ENCODE assay signal across 15 cellular contexts in genomic region chr15:75197062-75197630, GRCh38.
"Had no signal": no experiment of that assay in that cellular context is flagged by ENCODE, and none has a peak within 500 bp of the region (broad histone marks: within the 10 kb centered on the region; RNA-seq: fewer than 3 reads in every experiment).

No MANE protein-coding gene starts in this region.

- H3K9me3 Mint-ChIP-seq: activated T-helper 1 cell treated with anti-CD3 and anti-CD28 coated beads, Interleukin-12 subunit alpha, Interleukin-12 subunit beta, Interleukin-2, Interleukin-4 antibody, amounts not matched to agents 30 ng/mL and 10 ng/mL and 1 ng/mL, durations not matched to agents 14 hours and 24 hours and 36 hours; natural killer cell treated with Interleukin-12 subunit alpha and Interleukin-12 subunit beta and Interleukin-15 and Interleukin-18, amount 100 ng/mL, for 72 hours; stimulated activated effector memory CD8-positive, alpha-beta T cell treated with anti-CD3 and anti-CD28 coated beads, Interleukin-12 subunit alpha, Interleukin-12 subunit beta, amount 100 ng/mL, for 72 hours; WTC11 had no signal

- H3K27me3 ChIP-seq: cardiac muscle cell, foreskin keratinocyte had no signal

- H3K9me3 ChIP-seq: psoas muscle, spleen had no signal

- H3K4me3 Mint-ChIP-seq: activated T-helper 1 cell treated with anti-CD3 and anti-CD28 coated beads, Interleukin-12 subunit alpha, Interleukin-12 subunit beta, Interleukin-2, Interleukin-4 antibody, amounts not matched to agents 30 ng/mL and 10 ng/mL and 1 ng/mL, durations not matched to agents 14 hours and 24 hours and 36 hours; natural killer cell treated with Interleukin-12 subunit alpha and Interleukin-12 subunit beta and Interleukin-15 and Interleukin-18, amount 100 ng/mL, for 72 hours; stimulated activated effector memory CD8-positive, alpha-beta T cell treated with anti-CD3 and anti-CD28 coated beads, Interleukin-12 subunit alpha, Interleukin-12 subunit beta, amount 100 ng/mL, for 72 hours; WTC11 had no signal

- H3K27me3 Mint-ChIP-seq: natural killer cell treated with Interleukin-12 subunit alpha and Interleukin-12 subunit beta and Interleukin-15 and Interleukin-18, amount 100 ng/mL, for 72 hours had no signal

- H3K36me3 Mint-ChIP-seq: natural killer cell treated with Interleukin-12 subunit alpha and Interleukin-12 subunit beta and Interleukin-15 and Interleukin-18, amount 100 ng/mL, for 72 hours; WTC11 had no signal

- H3K36me3 ChIP-seq: cardiac muscle cell, spleen had no signal

- H3K27ac Mint-ChIP-seq: activated T-helper 1 cell treated with anti-CD3 and anti-CD28 coated beads, Interleukin-12 subunit alpha, Interleukin-12 subunit beta, Interleukin-2, Interleukin-4 antibody, amounts not matched to agents 30 ng/mL and 10 ng/mL and 1 ng/mL, durations not matched to agents 14 hours and 24 hours and 36 hours; natural killer cell treated with Interleukin-12 subunit alpha and Interleukin-12 subunit beta and Interleukin-15 and Interleukin-18, amount 100 ng/mL, for 72 hours; stimulated activated effector memory CD8-positive, alpha-beta T cell treated with anti-CD3 and anti-CD28 coated beads, Interleukin-12 subunit alpha, Interleukin-12 subunit beta, amount 100 ng/mL, for 72 hours; WTC11 had no signal

- H3K27ac ChIP-seq: cardiac muscle cell, foreskin keratinocyte, psoas muscle, spleen had no signal

- H3K4me3 ChIP-seq: cardiac muscle cell, coronary artery, psoas muscle, spleen had no signal

- DNase-seq: activated CD4-positive, alpha-beta T cell treated with anti-CD3 and anti-CD28 coated beads for 48 hours; aorta; effector CD8-positive, alpha-beta T cell; foreskin keratinocyte; kidney glomerular epithelial cell; mesendoderm; psoas muscle; spleen; T-helper 2 cell had no signal
